28 cellular contexts compared by ENCODE assay signal in the genomic region with DNA sequence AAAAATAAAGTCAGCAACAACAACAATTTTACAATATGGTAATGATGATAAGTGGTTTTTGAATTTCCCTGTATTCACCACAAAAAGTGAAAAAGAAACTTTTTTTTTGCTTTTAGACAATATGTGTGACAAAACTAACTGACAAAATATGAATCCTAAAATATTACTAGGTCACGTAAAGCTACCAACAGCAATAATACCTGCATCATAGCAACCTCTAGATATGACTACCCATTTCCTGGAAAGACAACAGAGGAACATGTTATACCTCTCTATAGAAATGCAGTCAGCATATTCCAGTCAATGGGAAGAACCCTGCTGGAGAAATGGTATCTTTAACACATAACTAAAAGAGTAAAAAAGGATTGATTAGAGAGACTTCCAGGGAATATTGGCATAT.
A peak's percentile ranks its signal among the peaks of the same experiment; 100 is the strongest.
DNase-seq lines count a peak whose midpoint lies in the region; ATAC-seq and TF ChIP-seq lines count a peak whose summit lies in the region.
"Had no signal": no experiment of that assay in that cellular context is flagged by ENCODE, and none has a peak within 500 bp of the region (broad histone marks: within the 10 kb centered on the region; RNA-seq: fewer than 3 reads in every experiment).

No MANE protein-coding gene starts in this region.

- peak; percentile 68 for ATAC-seq in GM18508 (IDR thresholded peaks at IDR 0.05; ENCODE audit: insufficient read depth, unreplicated experiment)
- ATAC-seq in GM18867 (IDR thresholded peaks at IDR 0.05; ENCODE audit: unreplicated experiment), result peak; percentile 72
- ATAC-seq in HG02759 (IDR thresholded peaks at IDR 0.05; ENCODE audit: unreplicated experiment), result peak; percentile 54
- ATAC-seq in HG03520 (IDR thresholded peaks at IDR 0.05; ENCODE audit: unreplicated experiment), result peak; percentile 78
- no peak for ATAC-seq in SK-N-SH treated with all-trans-retinoic acid at 6 μM for 48 hours
- ATAC-seq: activated naive CD8-positive, alpha-beta T cell treated with anti-CD3 and anti-CD28 coated beads, Interleukin-2, amount 50 U/mL, for 24 hours; gastrocnemius medialis; K562; right lobe of liver; stimulated activated memory B cell treated with anti-CD40 and anti-IgM and Interleukin-4, amounts not matched to agents 10 μg/mL and 1 μg/mL and 100 μg/mL, for 72 hours; upper lobe of right lung had no signal

- no peak for DNase-seq in DMS53 treated with DMSO at 0.1 percent for 48 hours (lab: John Stamatoyannopoulos, UW; ENCODE audit: unreplicated experiment)
- no peak for DNase-seq in stimulated activated CD4-positive, alpha-beta T cell treated with anti-CD3 and anti-CD28 coated beads, Interleukin-4, amount 100 ng/mL, for 4 hours
- DNase-seq: activated CD4-positive, alpha-beta T cell treated with anti-CD3 and anti-CD28 coated beads, Interleukin-2, amount 50 U/mL, for 48 hours; activated naive CD8-positive, alpha-beta T cell treated with anti-CD3 and anti-CD28 coated beads, Interleukin-2, amount 50 U/mL, for 24 hours; Caco-2; caudate nucleus; DMS79; gastrocnemius medialis; GDM1; H9; immature natural killer cell; NCI-H1105; NCI-H1930; NCI-H524 treated with DMSO at 0.1 percent for 48 hours; PC-9; right lobe of liver; Right ventricle myocardium superior; stimulated activated CD4-positive, alpha-beta T cell treated with anti-CD3 and anti-CD28 coated beads, Interleukin-2, amount 100 ng/mL, for 48 hours; T1000; upper lobe of right lung; WERI-Rb-1 had no signal

TF ChIP-seq in SK-N-SH treated with all-trans-retinoic acid at 6 μM for 48 hours, 23 proteins besides CTCF, POLR2A, EP300 and RAD21:
- TF ChIP-seq PPARA (CRISPR knock-in tag; IDR thresholded peaks at IDR 0.05; ENCODE audit: borderline replicate concordance) (no peak), TCF4 (CRISPR knock-in tag; IDR thresholded peaks at IDR 0.05; ENCODE audit: borderline replicate concordance) (no peak), ZC3H10 (CRISPR knock-in tag; IDR thresholded peaks at IDR 0.05) (no peak), ARNTL (CRISPR knock-in tag; IDR thresholded peaks at IDR 0.05; ENCODE audit: borderline replicate concordance, low read depth) (no peak), CSDC2 (CRISPR knock-in tag; IDR thresholded peaks at IDR 0.05) (no peak), GLIS3 (CRISPR knock-in tag; IDR thresholded peaks at IDR 0.05) (no peak), RARB (CRISPR knock-in tag; IDR thresholded peaks at IDR 0.05) (no peak)
